21 cellular contexts compared by ENCODE assay signal in genomic region chr18:78736015-78736690, GRCh38.
"Had no signal": no experiment of that assay in that cellular context is flagged by ENCODE, and none has a peak within 500 bp of the region (broad histone marks: within the 10 kb centered on the region; RNA-seq: fewer than 3 reads in every experiment).

No MANE protein-coding gene starts in this region.

- H3K27ac ChIP-seq: esophagus squamous epithelium, gastroesophageal sphincter, ovary, suprapubic skin, thyroid gland, uterus had no signal

- H3K4me3 ChIP-seq: esophagus squamous epithelium, gastroesophageal sphincter, ovary, suprapubic skin, thyroid gland, uterus had no signal

- FAIRE-seq: small intestine had no signal

- H3K27ac Mint-ChIP-seq: immature natural killer cell, mesothelial cell of epicardium, natural killer cell, progenitor cell of endocrine pancreas, type B pancreatic cell had no signal

- H3K9me3 Mint-ChIP-seq: immature natural killer cell, mesothelial cell of epicardium, neural crest cell, type B pancreatic cell had no signal

- H3K36me3 Mint-ChIP-seq: immature natural killer cell, mesothelial cell of epicardium, natural killer cell, type B pancreatic cell had no signal

- ATAC-seq: gastroesophageal sphincter, left colon, natural killer cell, right cardiac atrium had no signal

- DNase-seq: dermis blood vessel endothelial cell; esophagus squamous epithelium; foreskin fibroblast; glutamatergic neuron; immature natural killer cell; left colon; natural killer cell; nucleus accumbens; ovary; right cardiac atrium; small intestine; stimulated activated CD4-positive, alpha-beta T cell treated with anti-CD3 and anti-CD28 coated beads, Interleukin-2, amount 100 ng/mL, for 48 hours; stimulated activated naive CD4-positive, alpha-beta T cell treated with Interleukin-2 at 50 U/mL for 16 hours; thyroid gland had no signal

- H3K4me3 Mint-ChIP-seq: immature natural killer cell, mesothelial cell of epicardium, natural killer cell, neural crest cell, type B pancreatic cell had no signal

- H3K4me1 Mint-ChIP-seq: immature natural killer cell, mesothelial cell of epicardium, natural killer cell, neural crest cell had no signal

- H3K4me1 ChIP-seq: esophagus squamous epithelium, gastroesophageal sphincter, suprapubic skin, uterus had no signal

- H3K9me3 ChIP-seq: esophagus squamous epithelium, gastroesophageal sphincter, ovary, suprapubic skin, thyroid gland, uterus had no signal

- H3K27me3 ChIP-seq: ovary, thyroid gland, uterus had no signal

- H3K36me3 ChIP-seq: esophagus squamous epithelium, gastroesophageal sphincter, ovary, suprapubic skin, thyroid gland, uterus had no signal
